ENCODE assay signal across 9 cellular contexts in genomic region chr3:13072239-13073041, GRCh38. TPM values are rescaled to one million over a fixed set of nuclear protein-coding genes. Genes with fewer than 3 reads are reported as not detected.
DNase-seq lines count a peak whose midpoint lies in the region; ATAC-seq and TF ChIP-seq lines count a peak whose summit lies in the region.
"Had no signal": no experiment of that assay in that cellular context is flagged by ENCODE, and none has a peak within 500 bp of the region (broad histone marks: within the 10 kb centered on the region; RNA-seq: fewer than 3 reads in every experiment).

No MANE protein-coding gene starts in this region.

- no peak for TF ChIP-seq EP300 in sigmoid colon (IDR thresholded peaks at IDR 0.05)

- H3K4me1 Mint-ChIP-seq in CD4-positive, CD25-positive, alpha-beta regulatory T cell: peaks cover 5 to 56% (median 25%) of the 10 kb centered on the region in 4 donors

- H3K9me3 Mint-ChIP-seq in CD4-positive, CD25-positive, alpha-beta regulatory T cell: no peaks in the 10 kb centered on the region

- no peak overlapping the region for H3K4me3 ChIP-seq in CD4-positive, CD25-positive, alpha-beta regulatory T cell (ENCODE audit: low read depth, low read length)
- H3K4me3 ChIP-seq in iPS-15b (ENCODE audit: low read depth, low read length): peak overlapping the region; percentile 24
- H3K4me3 ChIP-seq in right lobe of liver: no peak overlapping the region
- no peak overlapping the region for H3K4me3 ChIP-seq in body of pancreas
- H3K4me3 ChIP-seq in sigmoid colon: peak overlapping the region in 1 of 4 donors; percentile 16

- peak overlapping the region; percentile 64 to 79 (median 76) for H3K27ac Mint-ChIP-seq in CD4-positive, CD25-positive, alpha-beta regulatory T cell

- ATAC-seq in CD4-positive, CD25-positive, alpha-beta regulatory T cell (ENCODE audit: low read depth in 2 of 2): no peak
- ATAC-seq in GM19023 (IDR thresholded peaks at IDR 0.05; ENCODE audit: unreplicated experiment) (peak; percentile 53), HG03280 (IDR thresholded peaks at IDR 0.05; ENCODE audit: unreplicated experiment) (peak; percentile 46), SK-N-SH treated with all-trans-retinoic acid at 6 μM for 48 hours (peak; percentile 54), right lobe of liver (no peak), body of pancreas (no peak)
- ATAC-seq: HCT116 had no signal

- no peaks in the 10 kb centered on the region for H3K36me3 ChIP-seq in CD4-positive, CD25-positive, alpha-beta regulatory T cell (ENCODE audit: control insufficient read depth, insufficient read depth, low read length)
- H3K36me3 ChIP-seq in iPS-15b (ENCODE audit: control insufficient read depth, insufficient read depth, low read length) (no peaks in the 10 kb centered on the region), right lobe of liver (no peaks in the 10 kb centered on the region), body of pancreas (replicated peaks in 1 of 2; ENCODE audit: insufficient read depth in 1 of 2, low read depth in 2 of 2) (no peaks in the 10 kb centered on the region), sigmoid colon (no peaks in the 10 kb centered on the region)

- H3K9ac ChIP-seq in iPS-15b (ENCODE audit: low read depth, low read length): no peak overlapping the region

- H3K4me1 ChIP-seq in CD4-positive, CD25-positive, alpha-beta regulatory T cell (ENCODE audit: control insufficient read depth, insufficient read depth, low read length, poor library complexity, severe bottlenecking): peaks cover 43% of the 10 kb centered on the region
- peaks cover 4% of the 10 kb centered on the region for H3K4me1 ChIP-seq in iPS-15b (ENCODE audit: control insufficient read depth, insufficient read depth, low read length)
- H3K4me1 ChIP-seq in right lobe of liver: no peaks in the 10 kb centered on the region
- no peaks in the 10 kb centered on the region for H3K4me1 ChIP-seq in body of pancreas
- H3K4me1 ChIP-seq in sigmoid colon: peaks cover 0 to 22% (median 21%) of the 10 kb centered on the region in 4 donors

- H3K27ac ChIP-seq in CD4-positive, CD25-positive, alpha-beta regulatory T cell (ENCODE audit: insufficient read depth, low read length, poor library complexity, severe bottlenecking): no peak overlapping the region
- H3K27ac ChIP-seq in right lobe of liver: no peak overlapping the region
- no peak overlapping the region for H3K27ac ChIP-seq in body of pancreas
- no peak overlapping the region for H3K27ac ChIP-seq in sigmoid colon

- TF ChIP-seq CTCF in right lobe of liver (IDR thresholded peaks at IDR 0.05): no peak
- no peak for TF ChIP-seq CTCF in body of pancreas (IDR thresholded peaks at IDR 0.05)
- TF ChIP-seq CTCF in sigmoid colon (IDR thresholded peaks at IDR 0.05): no peak

- 55% methylated on average over 5 of the region's 25 CpGs for WGBS in right lobe of liver (ENCODE audit: insufficient coverage, low coverage, low lambda C conversion rate, missing lambda C conversion rate)
- WGBS in body of pancreas, 2 donors: 69 to 73% methylated on average over 11 to 25 of the region's 25 CpGs
- WGBS in sigmoid colon, 2 donors: 37 to 39% methylated on average over 25 of the region's 25 CpGs

- H3K4me3 Mint-ChIP-seq in CD4-positive, CD25-positive, alpha-beta regulatory T cell: peak overlapping the region; percentile 76 to 93 (median 87)

- H3K9me3 ChIP-seq in CD4-positive, CD25-positive, alpha-beta regulatory T cell (ENCODE audit: control insufficient read depth in 2 of 2, low read length in 2 of 2): no peaks in the 10 kb centered on the region
- H3K9me3 ChIP-seq in iPS-15b (ENCODE audit: control insufficient read depth, insufficient read depth, low read length): no peaks in the 10 kb centered on the region
- no peaks in the 10 kb centered on the region for H3K9me3 ChIP-seq in right lobe of liver
- no peaks in the 10 kb centered on the region for H3K9me3 ChIP-seq in body of pancreas
- H3K9me3 ChIP-seq in sigmoid colon: no peaks in the 10 kb centered on the region

- intact Hi-C loops in right lobe of liver (cut with DNase I) (no loop called here), body of pancreas (cut with DNase I) (no loop called here), sigmoid colon (cut with DNase I) (no loop called here)

- H3K27me3 ChIP-seq in CD4-positive, CD25-positive, alpha-beta regulatory T cell (ENCODE audit: control insufficient read depth, insufficient read depth, low read length): peaks cover 2% of the 10 kb centered on the region
- H3K27me3 ChIP-seq in iPS-15b (ENCODE audit: control insufficient read depth, insufficient read depth, low read length): peaks cover 29% of the 10 kb centered on the region
- no peaks in the 10 kb centered on the region for H3K27me3 ChIP-seq in right lobe of liver
- no peaks in the 10 kb centered on the region for H3K27me3 ChIP-seq in body of pancreas
- H3K27me3 ChIP-seq in sigmoid colon: peaks cover 19 to 51% (median 42%) of the 10 kb centered on the region in 3 donors

- TF ChIP-seq POLR2A in right lobe of liver (IDR thresholded peaks at IDR 0.05): no peak
- TF ChIP-seq POLR2A in body of pancreas (IDR thresholded peaks at IDR 0.05): no peak
- TF ChIP-seq POLR2A in sigmoid colon (IDR thresholded peaks at IDR 0.05): no peak

- H3K36me3 Mint-ChIP-seq in CD4-positive, CD25-positive, alpha-beta regulatory T cell: no peaks in the 10 kb centered on the region

- H3K27me3 Mint-ChIP-seq in CD4-positive, CD25-positive, alpha-beta regulatory T cell: peaks cover 13% of the 10 kb centered on the region

- no peak for DNase-seq in CD4-positive, CD25-positive, alpha-beta regulatory T cell
- DNase-seq in right lobe of liver: no peak
- no peak for DNase-seq in body of pancreas
- DNase-seq in sigmoid colon: no peak

TF ChIP-seq in SK-N-SH treated with all-trans-retinoic acid at 6 μM for 48 hours, 23 proteins besides CTCF, POLR2A, EP300 and RAD21 (continues in another document):
- TF ChIP-seq ZC3H10 (CRISPR knock-in tag; IDR thresholded peaks at IDR 0.05) (no peak), ESRRG (CRISPR knock-in tag; IDR thresholded peaks at IDR 0.05) (no peak), OSR1 (CRISPR knock-in tag; IDR thresholded peaks at IDR 0.05) (no peak), TOX (CRISPR knock-in tag; IDR thresholded peaks at IDR 0.05; ENCODE audit: borderline replicate concordance) (no peak), TSHZ2 (CRISPR knock-in tag; IDR thresholded peaks at IDR 0.05) (no peak), PPARA (CRISPR knock-in tag; IDR thresholded peaks at IDR 0.05; ENCODE audit: borderline replicate concordance) (no peak), RARB (CRISPR knock-in tag; IDR thresholded peaks at IDR 0.05) (no peak), ZNF8 (CRISPR knock-in tag; IDR thresholded peaks at IDR 0.05) (no peak), ZFP30 (CRISPR knock-in tag; IDR thresholded peaks at IDR 0.05) (no peak), ARNTL (CRISPR knock-in tag; IDR thresholded peaks at IDR 0.05; ENCODE audit: borderline replicate concordance, low read depth) (no peak), ZNF70 (CRISPR knock-in tag; IDR thresholded peaks at IDR 0.05) (no peak), CREB5 (CRISPR knock-in tag; IDR thresholded peaks at IDR 0.05; ENCODE audit: low read depth) (no peak), BACH2 (CRISPR knock-in tag; IDR thresholded peaks at IDR 0.05; ENCODE audit: borderline replicate concordance) (no peak), ISL1 (CRISPR knock-in tag; IDR thresholded peaks at IDR 0.05) (no peak)

RNA-seq across cellular contexts. Expression of gene IQSEC1, which starts 0.8 kb away (rescaled TPM):
- 131 TPM for total RNA-seq in CD4-positive, CD25-positive, alpha-beta regulatory T cell
- polyA plus RNA-seq in CD4-positive, CD25-positive, alpha-beta regulatory T cell: 10 to 100 TPM; 17.7 to 23.7 (median 21.0) TPM
- total RNA-seq in right lobe of liver (10 to 100 TPM; 32.1 to 61.3 (median 48.9) TPM), body of pancreas (10 to 100 TPM; 29.6 to 42.2 TPM), sigmoid colon (10 to 100 TPM; 23.9 to 39.1 (median 26.2) TPM)
- polyA plus RNA-seq in sigmoid colon: 10 to 100 TPM in 1 of 3 donors, 1 to 10 TPM in 2; 2.5 to 20.7 (median 4.2) TPM

Comparison
In these comparisons a context has a peak if more than half of its experiments do, and no peak if none do; other contexts are left out.
1. ATAC-seq: peak in GM19023 (single experiment), HG03280 (single experiment) and SK-N-SH treated with all-trans-retinoic acid at 6 μM for 48 hours (single experiment); none in CD4-positive, CD25-positive, alpha-beta regulatory T cell (0 of 2), right lobe of liver (0 of 4) and body of pancreas (single experiment).